ENCODE assay signal across 11 cellular contexts in the genomic region with DNA sequence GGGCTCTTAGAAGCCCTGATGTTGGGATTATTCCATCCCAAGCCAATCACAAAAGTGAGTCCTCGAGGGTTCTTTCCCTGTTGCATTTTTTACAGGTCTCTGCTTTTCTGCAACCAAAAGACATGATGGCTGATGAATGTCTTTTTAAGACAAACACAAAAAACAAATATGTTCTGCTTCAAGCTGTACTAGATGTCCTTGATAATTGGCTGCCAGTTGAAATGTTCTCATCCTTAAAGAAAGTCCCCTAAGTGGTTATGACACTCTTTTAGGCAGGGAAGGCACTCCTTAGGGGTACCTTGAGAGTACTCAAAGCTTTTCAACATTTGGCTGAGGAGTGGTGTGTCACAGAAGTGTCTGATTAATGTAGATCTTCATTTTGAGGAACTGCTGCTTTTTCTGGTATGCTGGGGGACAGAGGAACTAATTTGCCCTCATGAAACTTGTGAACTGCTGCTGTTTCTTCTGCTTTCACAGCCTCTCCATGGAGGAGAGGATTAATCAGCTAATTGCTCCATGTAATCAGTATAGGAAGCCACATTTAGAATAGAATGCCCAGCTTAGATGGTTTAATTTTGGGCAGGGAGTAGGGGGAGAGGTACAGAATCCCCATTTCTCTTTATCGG.
DNase-seq lines count a peak whose midpoint lies in the region; ATAC-seq and TF ChIP-seq lines count a peak whose summit lies in the region.
"Had no signal": no experiment of that assay in that cellular context is flagged by ENCODE, and none has a peak within 500 bp of the region (broad histone marks: within the 10 kb centered on the region; RNA-seq: fewer than 3 reads in every experiment).

No MANE protein-coding gene starts in this region.

- CTCF ChIA-PET in HEK293T (lab: Yijun Ruan, JAX) = no interaction called here

- POLR2A ChIA-PET in HEK293T (lab: Yijun Ruan, JAX) = no interaction called here

- no peak overlapping the region for H3K4me3 ChIP-seq in GM12865 (ENCODE audit: low read depth, low read length)

- H3K27ac ChIP-seq in VCaP = peak overlapping the region; percentile 93

- peak; percentile 82 for ATAC-seq in GM21515 (IDR thresholded peaks at IDR 0.05; ENCODE audit: unreplicated experiment)
- ATAC-seq in HG03378 (IDR thresholded peaks at IDR 0.05; ENCODE audit: unreplicated experiment) = peak; percentile 86
- ATAC-seq in HG03457 (IDR thresholded peaks at IDR 0.05; ENCODE audit: unreplicated experiment) = no peak
- ATAC-seq: right cardiac atrium had no signal

- peak; percentile 35 for DNase-seq in GM12865 (ENCODE audit: low read depth)
- DNase-seq in iPS-NIHi7 (ENCODE audit: extremely low spot score) = no peak
- DNase-seq in islet precursor cell = no peak
- no peak for DNase-seq in HEK293T (ENCODE audit: extremely low spot score)
- DNase-seq: CD8-positive, alpha-beta memory T cell; NCI-H526; right cardiac atrium had no signal

- TF ChIP-seq CTCF in GM12865 (IDR thresholded peaks at IDR 0.05; ENCODE audit: insufficient read depth, low read depth, low read length, missing control alignments) = no peak
- TF ChIP-seq CTCF in VCaP (conservative IDR thresholded peaks at IDR 0.05) = no peak

TF ChIP-seq in HEK293T, 16 proteins besides CTCF, POLR2A, EP300 and RAD21:
- no peak for TF ChIP-seq FOXA1 (IDR thresholded peaks at IDR 0.05)
- TF ChIP-seq HDGF (IDR thresholded peaks at IDR 0.05; ENCODE audit: borderline replicate concordance) = no peak
- TF ChIP-seq, protein P1, sequence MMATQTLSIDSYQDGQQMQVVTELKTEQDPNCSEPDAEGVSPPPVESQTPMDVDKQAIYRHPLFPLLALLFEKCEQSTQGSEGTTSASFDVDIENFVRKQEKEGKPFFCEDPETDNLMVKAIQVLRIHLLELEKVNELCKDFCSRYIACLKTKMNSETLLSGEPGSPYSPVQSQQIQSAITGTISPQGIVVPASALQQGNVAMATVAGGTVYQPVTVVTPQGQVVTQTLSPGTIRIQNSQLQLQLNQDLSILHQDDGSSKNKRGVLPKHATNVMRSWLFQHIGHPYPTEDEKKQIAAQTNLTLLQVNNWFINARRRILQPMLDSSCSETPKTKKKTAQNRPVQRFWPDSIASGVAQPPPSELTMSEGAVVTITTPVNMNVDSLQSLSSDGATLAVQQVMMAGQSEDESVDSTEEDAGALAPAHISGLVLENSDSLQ (IDR thresholded peaks at IDR 0.05) = no peak
